1 cellular context compared by ENCODE assay signal in genomic region chr3:150236683-150237082, GRCh38.
TF ChIP-seq lines count a peak whose summit lies in the region.

No MANE protein-coding gene starts in this region.

TF ChIP-seq in SK-N-SH, 30 proteins besides CTCF, POLR2A, EP300 and RAD21 (continued from another document):
- no peak for TF ChIP-seq IRF3 (IDR thresholded peaks at IDR 0.05; ENCODE audit: low read depth, low read length)
- TF ChIP-seq POLR2AphosphoS5 (IDR thresholded peaks at IDR 0.05; ENCODE audit: low read depth, low read length): peak; percentile 39; the same call in 1 of the 2 replicates
- peak; percentile 70; the same call in 1 of the 2 replicates for TF ChIP-seq MEF2A (IDR thresholded peaks at IDR 0.05; ENCODE audit: borderline replicate concordance, low read depth)
- peak; percentile 79 for TF ChIP-seq RXRA (IDR thresholded peaks at IDR 0.05; ENCODE audit: borderline replicate concordance, low read depth)
- TF ChIP-seq TCF12 (IDR thresholded peaks at IDR 0.05): peak; percentile 80
- peak; percentile 66; the same call in 1 of the 2 replicates for TF ChIP-seq SIN3A (IDR thresholded peaks at IDR 0.05; ENCODE audit: borderline replicate concordance, low read depth, low read length)
- peak; percentile 73 for TF ChIP-seq FOSL2 (IDR thresholded peaks at IDR 0.05; ENCODE audit: borderline replicate concordance, low read depth)
- no peak for TF ChIP-seq CHD2 (IDR thresholded peaks at IDR 0.05; ENCODE audit: low read length, partially characterized antibody)
- no peak for TF ChIP-seq YY1 (IDR thresholded peaks at IDR 0.05; ENCODE audit: low read depth)
- TF ChIP-seq SMC3 (IDR thresholded peaks at IDR 0.05; ENCODE audit: low read depth, low read length): 0 out of 2 replicates have a peak, but pooled peaks have one; percentile 1
- TF ChIP-seq PBX3 (IDR thresholded peaks at IDR 0.05): peak; percentile 91
